ENCODE assay signal across 26 cellular contexts in the genomic region with DNA sequence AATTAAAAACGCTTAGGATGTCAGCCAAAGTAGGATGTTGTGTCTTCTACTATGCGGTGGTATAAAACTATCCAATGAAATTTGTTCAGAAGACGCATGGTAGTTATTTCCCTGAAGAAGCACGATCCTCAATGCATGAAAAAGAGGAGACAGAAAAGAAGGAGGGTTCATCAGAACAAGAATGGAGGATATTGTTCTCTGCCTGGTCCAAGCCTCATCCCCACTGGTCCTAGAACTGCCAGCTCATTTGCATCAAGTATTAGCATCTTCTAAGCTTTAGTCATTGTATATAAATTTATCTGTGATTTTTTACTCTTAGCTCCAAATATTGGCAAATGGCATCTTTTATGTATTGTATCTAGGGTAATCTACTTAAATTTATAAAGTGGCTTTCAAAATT.
"Had no signal": no experiment of that assay in that cellular context is flagged by ENCODE, and none has a peak within 500 bp of the region (broad histone marks: within the 10 kb centered on the region; RNA-seq: fewer than 3 reads in every experiment).

No MANE protein-coding gene starts in this region.

- DNase-seq: activated B cell treated with CpG ODN at 0.5 μM for 24 hours; activated CD4-positive, alpha-beta memory T cell treated with anti-CD3 and anti-CD28 coated beads for 36 hours; activated CD4-positive, alpha-beta T cell treated with anti-CD3 and anti-CD28 coated beads for 1 hour; activated CD4-positive, alpha-beta T cell treated with anti-CD3 and anti-CD28 coated beads, Interleukin-2, amount 10 ng/mL, durations not matched to agents 7 days and 5 days; activated CD8-positive, alpha-beta memory T cell treated with anti-CD3 and anti-CD28 coated beads for 24 hours; activated gamma-delta T cell treated with Interleukin-2 at 50 U/mL for 16 hours; activated naive CD4-positive, alpha-beta T cell treated with anti-CD3 and anti-CD28 coated beads, Interleukin-2, amount 10 ng/mL, durations not matched to agents 7 days and 5 days; activated naive CD8-positive, alpha-beta T cell treated with anti-CD3 and anti-CD28 coated beads for 36 hours; activated T-cell treated with anti-CD3 and anti-CD28 coated beads, Interleukin-2, amount 50 U/mL, for 48 hours; aorta; caudate nucleus; KG1; MV-4-11; NCI-H1092 treated with DMSO at 0.1 percent for 48 hours; NCI-H1417 treated with DMSO at 0.1 percent for 48 hours; NCI-H1694; NCI-H2029; NCI-H345; NCI-H510A; NCI-H526 treated with DMSO at 0.1 percent for 48 hours; NCI-H82; SHP77 treated with DMSO at 0.1 percent for 48 hours had no signal

- H3K27ac ChIP-seq: breast epithelium had no signal

- H3K27me3 Mint-ChIP-seq: activated B cell treated with CpG ODN at 0.5 μM for 24 hours; activated CD4-positive, alpha-beta memory T cell treated with anti-CD3 and anti-CD28 coated beads for 36 hours; activated CD4-positive, alpha-beta T cell treated with anti-CD3 and anti-CD28 coated beads, Interleukin-2, amount 10 ng/mL, durations not matched to agents 7 days and 5 days; activated naive CD8-positive, alpha-beta T cell treated with anti-CD3 and anti-CD28 coated beads for 36 hours; IgD-negative memory B cell had no signal

- H3K4me3 Mint-ChIP-seq: activated B cell treated with CpG ODN at 0.5 μM for 24 hours; activated CD4-positive, alpha-beta memory T cell treated with anti-CD3 and anti-CD28 coated beads for 36 hours; activated CD4-positive, alpha-beta T cell treated with anti-CD3 and anti-CD28 coated beads, Interleukin-2, amount 10 ng/mL, durations not matched to agents 7 days and 5 days; activated naive CD4-positive, alpha-beta T cell treated with anti-CD3 and anti-CD28 coated beads, Interleukin-2, amount 10 ng/mL, durations not matched to agents 7 days and 5 days; activated naive CD8-positive, alpha-beta T cell treated with anti-CD3 and anti-CD28 coated beads for 36 hours; IgD-negative memory B cell; T-helper 1 cell treated with Interleukin-12 subunit alpha and Interleukin-12 subunit beta and Interleukin-4 antibody, amounts not matched to agents 30 μg/mL and 1 μg/mL, for 36 hours had no signal

- H3K4me1 Mint-ChIP-seq: activated B cell treated with CpG ODN at 0.5 μM for 24 hours; activated CD4-positive, alpha-beta T cell treated with anti-CD3 and anti-CD28 coated beads, Interleukin-2, amount 10 ng/mL, durations not matched to agents 7 days and 5 days; activated naive CD4-positive, alpha-beta T cell treated with anti-CD3 and anti-CD28 coated beads, Interleukin-2, amount 10 ng/mL, durations not matched to agents 7 days and 5 days had no signal

- H3K36me3 Mint-ChIP-seq: activated CD4-positive, alpha-beta memory T cell treated with anti-CD3 and anti-CD28 coated beads for 36 hours; activated naive CD4-positive, alpha-beta T cell treated with anti-CD3 and anti-CD28 coated beads, Interleukin-2, amount 10 ng/mL, durations not matched to agents 7 days and 5 days; activated naive CD8-positive, alpha-beta T cell treated with anti-CD3 and anti-CD28 coated beads for 36 hours; IgD-negative memory B cell had no signal

- H3K36me3 ChIP-seq: breast epithelium had no signal

- H3K9me3 Mint-ChIP-seq: activated B cell treated with CpG ODN at 0.5 μM for 24 hours; activated CD4-positive, alpha-beta memory T cell treated with anti-CD3 and anti-CD28 coated beads for 36 hours; activated CD4-positive, alpha-beta T cell treated with anti-CD3 and anti-CD28 coated beads, Interleukin-2, amount 10 ng/mL, durations not matched to agents 7 days and 5 days; activated naive CD4-positive, alpha-beta T cell treated with anti-CD3 and anti-CD28 coated beads, Interleukin-2, amount 10 ng/mL, durations not matched to agents 7 days and 5 days; activated naive CD8-positive, alpha-beta T cell treated with anti-CD3 and anti-CD28 coated beads for 36 hours; activated T-helper 2 cell treated with anti-CD3 and anti-CD28 coated beads, Interferon-gamma antibody, Interleukin-2, Interleukin-4, amounts not matched to agents 10 μg/mL and 5 μg/mL and 100 μg/mL, durations not matched to agents 14 hours and 24 hours and 36 hours; IgD-negative memory B cell; T-helper 1 cell treated with Interleukin-12 subunit alpha and Interleukin-12 subunit beta and Interleukin-4 antibody, amounts not matched to agents 30 μg/mL and 1 μg/mL, for 36 hours had no signal

- H3K27me3 ChIP-seq: breast epithelium had no signal

- H3K9me3 ChIP-seq: breast epithelium had no signal

- H3K27ac Mint-ChIP-seq: activated B cell treated with CpG ODN at 0.5 μM for 24 hours; activated CD4-positive, alpha-beta memory T cell treated with anti-CD3 and anti-CD28 coated beads for 36 hours; activated CD4-positive, alpha-beta T cell treated with anti-CD3 and anti-CD28 coated beads, Interleukin-2, amount 10 ng/mL, durations not matched to agents 7 days and 5 days; activated naive CD4-positive, alpha-beta T cell treated with anti-CD3 and anti-CD28 coated beads, Interleukin-2, amount 10 ng/mL, durations not matched to agents 7 days and 5 days; activated naive CD8-positive, alpha-beta T cell treated with anti-CD3 and anti-CD28 coated beads for 36 hours; activated T-helper 2 cell treated with anti-CD3 and anti-CD28 coated beads, Interferon-gamma antibody, Interleukin-2, Interleukin-4, amounts not matched to agents 10 μg/mL and 5 μg/mL and 100 μg/mL, durations not matched to agents 14 hours and 24 hours and 36 hours; IgD-negative memory B cell; T-helper 1 cell treated with Interleukin-12 subunit alpha and Interleukin-12 subunit beta and Interleukin-4 antibody, amounts not matched to agents 30 μg/mL and 1 μg/mL, for 36 hours had no signal

- H3K4me3 ChIP-seq: breast epithelium had no signal

- H3K4me1 ChIP-seq: breast epithelium had no signal
